31 cellular contexts compared by ENCODE assay signal in genomic region chr9:74946686-74947085, GRCh38. TPM values are rescaled to one million over a fixed set of nuclear protein-coding genes. Genes with fewer than 3 reads are reported as not detected.
"Had no signal": no experiment of that assay in that cellular context is flagged by ENCODE, and none has a peak within 500 bp of the region (broad histone marks: within the 10 kb centered on the region; RNA-seq: fewer than 3 reads in every experiment).

No MANE protein-coding gene starts in this region.

- H3K27me3 Mint-ChIP-seq: activated CD4-positive, alpha-beta T cell treated with anti-CD3 and anti-CD28 coated beads, Interleukin-2, amount 10 ng/mL, durations not matched to agents 24 days and 14 days; activated CD8-positive, alpha-beta T cell treated with anti-CD3 and anti-CD28 coated beads for 36 hours; activated naive CD4-positive, alpha-beta T cell treated with anti-CD3 and anti-CD28 coated beads, Interleukin-2, amount 50 U/mL, for 24 hours; activated naive CD8-positive, alpha-beta T cell treated with anti-CD3 and anti-CD28 coated beads, Interleukin-2, amount 10 ng/mL, durations not matched to agents 7 days and 5 days; activated T-cell treated with anti-CD3 and anti-CD28 coated beads, Interleukin-2, amount 50 U/mL, for 24 hours had no signal

- H3K9me3 Mint-ChIP-seq: activated naive CD4-positive, alpha-beta T cell treated with anti-CD3 and anti-CD28 coated beads, Interleukin-2, amount 50 U/mL, for 24 hours had no signal

- H3K36me3 ChIP-seq: adrenal gland, breast epithelium, MG63, SJCRH30 had no signal

- H3K4me3 Mint-ChIP-seq: activated CD4-positive, alpha-beta T cell treated with anti-CD3 and anti-CD28 coated beads, Interleukin-2, amount 10 ng/mL, durations not matched to agents 24 days and 14 days; activated CD8-positive, alpha-beta T cell treated with anti-CD3 and anti-CD28 coated beads for 36 hours; activated naive CD4-positive, alpha-beta T cell treated with anti-CD3 and anti-CD28 coated beads, Interleukin-2, amount 50 U/mL, for 24 hours; activated naive CD8-positive, alpha-beta T cell treated with anti-CD3 and anti-CD28 coated beads, Interleukin-2, amount 10 ng/mL, durations not matched to agents 7 days and 5 days; activated T-cell treated with anti-CD3 and anti-CD28 coated beads, Interleukin-2, amount 50 U/mL, for 24 hours had no signal

- H3K9me3 ChIP-seq: adrenal gland, body of pancreas, breast epithelium, MG63, SJCRH30 had no signal

- DNase-seq: activated CD4-positive, alpha-beta T cell treated with anti-CD3 and anti-CD28 coated beads for 1 hour; activated CD4-positive, alpha-beta T cell treated with anti-CD3 and anti-CD28 coated beads, Interleukin-2, amount 10 ng/mL, durations not matched to agents 24 days and 14 days; activated CD4-positive, alpha-beta T cell treated with anti-CD3 and anti-CD28 coated beads, Interleukin-2, amount 50 U/mL, for 4 hours; activated CD4-positive, CD25-positive, alpha-beta regulatory T cell; activated CD8-positive, alpha-beta T cell treated with anti-CD3 and anti-CD28 coated beads for 36 hours; activated gamma-delta T cell; activated naive CD4-positive, alpha-beta T cell treated with Interleukin-2 at 50 U/mL for 16 hours; activated naive CD8-positive, alpha-beta T cell treated with anti-CD3 and anti-CD28 coated beads, Interleukin-2, amount 10 ng/mL, durations not matched to agents 7 days and 5 days; activated T-cell treated with anti-CD3 and anti-CD28 coated beads, Interleukin-2, amount 50 U/mL, for 24 hours; adrenal gland; body of pancreas; MG63; NCI-H1048; NCI-H1105 treated with DMSO at 0.1 percent for 48 hours; NCI-H1436; NCI-H1694; NCI-H2029; NCI-H345; NCI-H524 treated with DMSO at 0.1 percent for 48 hours; NK-92 treated with Interleukin-12 subunit alpha and Interleukin-12 subunit beta, amount 100 ng/mL, for 24 hours; OCI-M1; SHP77; SJCRH30; T1000; WERI-Rb-1 had no signal

- FAIRE-seq: astrocyte had no signal

- H3K4me3 ChIP-seq: adrenal gland, body of pancreas, breast epithelium, MG63, SJCRH30, SK-N-MC had no signal

- H3K27ac ChIP-seq: adrenal gland, body of pancreas, breast epithelium, SJCRH30, SK-N-MC, WERI-Rb-1 had no signal

- H3K27me3 ChIP-seq: adrenal gland, body of pancreas, breast epithelium, MG63, SJCRH30 had no signal

- H3K27ac Mint-ChIP-seq: activated CD4-positive, alpha-beta T cell treated with anti-CD3 and anti-CD28 coated beads, Interleukin-2, amount 10 ng/mL, durations not matched to agents 24 days and 14 days; activated CD8-positive, alpha-beta T cell treated with anti-CD3 and anti-CD28 coated beads for 36 hours; activated naive CD4-positive, alpha-beta T cell treated with anti-CD3 and anti-CD28 coated beads, Interleukin-2, amount 50 U/mL, for 24 hours; activated naive CD8-positive, alpha-beta T cell treated with anti-CD3 and anti-CD28 coated beads, Interleukin-2, amount 10 ng/mL, durations not matched to agents 7 days and 5 days; activated T-cell treated with anti-CD3 and anti-CD28 coated beads, Interleukin-2, amount 50 U/mL, for 24 hours; activated T-helper 2 cell treated with anti-CD3 and anti-CD28 coated beads, Interferon-gamma antibody, Interleukin-2, Interleukin-4, amounts not matched to agents 10 μg/mL and 5 μg/mL and 100 μg/mL, durations not matched to agents 14 hours and 24 hours and 36 hours had no signal

- ATAC-seq: activated CD8-positive, alpha-beta T cell treated with anti-CD3 and anti-CD28 coated beads for 36 hours; body of pancreas had no signal

- H3K4me1 ChIP-seq: adrenal gland, breast epithelium, SJCRH30 had no signal

RNA-seq across cellular contexts. Expression of gene TRPM6, which starts 59.0 kb away (rescaled TPM):
- total RNA-seq: activated CD8-positive, alpha-beta T cell treated with anti-CD3 and anti-CD28 coated beads for 36 hours; activated naive CD8-positive, alpha-beta T cell treated with anti-CD3 and anti-CD28 coated beads, Interleukin-2, amount 10 ng/mL, durations not matched to agents 7 days and 5 days; T-helper 1 cell treated with Interleukin-12 subunit alpha and Interleukin-12 subunit beta and Interleukin-4 antibody, amounts not matched to agents 30 ng/mL and 1 ng/mL, for 36 hours had no signal
